Comparison of ENCODE assay signal across 19 cellular contexts in genomic region chr12:64999157-64999425, GRCh38.
DNase-seq lines count a peak whose midpoint lies in the region; ATAC-seq, FAIRE-seq and TF ChIP-seq lines count a peak whose summit lies in the region.
"Had no signal": no experiment of that assay in that cellular context is flagged by ENCODE, and none has a peak within 500 bp of the region (broad histone marks: within the 10 kb centered on the region; RNA-seq: fewer than 3 reads in every experiment).

No MANE protein-coding gene starts in this region.

- 0 out of 2 replicates have a peak overlapping the region, but pooled peaks have one; percentile 2 for H2AFZ ChIP-seq in H1 (ENCODE audit: low read length)
- no peak overlapping the region for H2AFZ ChIP-seq in trophoblast cell (ENCODE audit: insufficient read depth, low read length, poor library complexity)

- H3K23me2 ChIP-seq in H1 (ENCODE audit: low read depth, low read length) = no peaks in the 10 kb centered on the region

- no peak overlapping the region for H3K4me2 ChIP-seq in H1 (ENCODE audit: insufficient read depth in 1 of 2, low read depth in 2 of 2, low read length in 2 of 2)
- H3K4me2 ChIP-seq in trophoblast cell (ENCODE audit: low read length) = no peak overlapping the region

- H3K9me3 ChIP-seq in H1 (ENCODE audit: insufficient read depth in 2 of 2, low read depth in 1 of 2, low read length in 1 of 2) = peaks cover 7% of the 10 kb centered on the region in 2 experiments; a peak in 3 of 4 replicates
- H3K9me3 ChIP-seq in mesodermal cell (ENCODE audit: control insufficient read depth, low read length) = no peaks in the 10 kb centered on the region
- peaks cover 3% of the 10 kb centered on the region for H3K9me3 ChIP-seq in aorta (ENCODE audit: control insufficient read depth, low read length)
- no peaks in the 10 kb centered on the region for H3K9me3 ChIP-seq in suprapubic skin
- peaks cover 1% of the 10 kb centered on the region for H3K9me3 ChIP-seq in trophoblast cell (ENCODE audit: insufficient read depth, low read depth, low read length)

- no peak overlapping the region for H3K23ac ChIP-seq in H1 (ENCODE audit: insufficient read length)
- H3K23ac ChIP-seq in trophoblast cell (ENCODE audit: low read length) = no peak overlapping the region

- H2AK5ac ChIP-seq in H1 (ENCODE audit: low read depth, low read length) = no peak overlapping the region
- H2AK5ac ChIP-seq in trophoblast cell (ENCODE audit: low read length) = no peak overlapping the region

- no peaks in the 10 kb centered on the region for H3K36me3 ChIP-seq in H1 (ENCODE audit: control insufficient read depth in 2 of 4, insufficient read depth in 4 of 4, low read length in 3 of 4)
- H3K36me3 ChIP-seq in mesodermal cell (ENCODE audit: control insufficient read depth, insufficient read depth, low read length) = no peaks in the 10 kb centered on the region
- no peaks in the 10 kb centered on the region for H3K36me3 ChIP-seq in aorta (ENCODE audit: control insufficient read depth in 1 of 2, insufficient read depth in 2 of 2, low read length in 1 of 2)
- H3K36me3 ChIP-seq in suprapubic skin = no peaks in the 10 kb centered on the region
- H3K36me3 ChIP-seq in trophoblast cell (ENCODE audit: control insufficient read depth in 1 of 2, insufficient read depth in 2 of 2, low read length in 2 of 2) = no peaks in the 10 kb centered on the region

- CTCF ChIA-PET in H1 (lab: Charles Lee; ENCODE audit: partially characterized antibody) = interaction anchor here (1.1 to 1.3 kb wide), 2 partner anchors 8 to 197 kb away, joined by 3 read pairs; no protein-coding TSS in a partner anchor

- intact Hi-C loops in Right ventricle myocardium superior (cut with DNase I) = no loop called here
- intact Hi-C loops in cardiac septum (cut with DNase I) = no loop called here
- intact Hi-C loops in aorta (cut with DNase I) = no loop called here

- no peak overlapping the region for H2BK5ac ChIP-seq in H1 (ENCODE audit: low read depth, low read length)
- no peak overlapping the region for H2BK5ac ChIP-seq in trophoblast cell (ENCODE audit: low read depth, low read length, poor library complexity)

- H3K18ac ChIP-seq in H1 (ENCODE audit: extremely low read depth, low read length) (no peak overlapping the region), trophoblast cell (ENCODE audit: low read length) (no peak overlapping the region)

- H3K4me3 ChIP-seq in H1 (ENCODE audit: extremely low read depth in 1 of 4, insufficient read depth in 2 of 4, low read depth in 3 of 4, low read length in 4 of 4) = no peak overlapping the region
- H3K4me3 ChIP-seq in mesodermal cell (ENCODE audit: extremely low read depth, insufficient read depth, low read length, poor library complexity, severe bottlenecking) = no peak overlapping the region
- H3K4me3 ChIP-seq in aorta (ENCODE audit: low read length in 2 of 2) = no peak overlapping the region
- H3K4me3 ChIP-seq in suprapubic skin = no peak overlapping the region
- H3K4me3 ChIP-seq in trophoblast cell (ENCODE audit: low read depth, low read length) = no peak overlapping the region
- H3K4me3 ChIP-seq: GM12878 had no signal

- no peak overlapping the region for H2BK120ac ChIP-seq in H1 (replicated peaks; ENCODE audit: low read depth, low read length)
- H2BK120ac ChIP-seq in trophoblast cell (ENCODE audit: insufficient read depth, low read length, poor library complexity) = no peak overlapping the region

- in situ Hi-C loops in KBM-7 (cut with MboI; ENCODE audit: low pct_unique_long_range_greater_than_20kb, low sequenced_read_pairs) = no loop called here

- H3K4ac ChIP-seq in H1 (replicated peaks; ENCODE audit: insufficient read length, low read depth, low read length) (no peak overlapping the region), trophoblast cell (ENCODE audit: low read depth, low read length) (no peak overlapping the region)

- POLR2A ChIA-PET in H1 (lab: Charles Lee; ENCODE audit: partially characterized antibody) = no interaction called here

- H3K56ac ChIP-seq in H1 (replicated peaks; ENCODE audit: insufficient read length, low read depth, low read length) = no peak overlapping the region

- H3K27me3 ChIP-seq in H1 (replicated peaks in 1 of 4; ENCODE audit: control insufficient read depth in 3 of 4, extremely low read depth in 1 of 4, insufficient read depth in 3 of 4, low read length in 3 of 4) (no peaks in the 10 kb centered on the region), aorta (ENCODE audit: control insufficient read depth in 1 of 2, insufficient read depth in 2 of 2, low read length in 1 of 2) (no peaks in the 10 kb centered on the region), suprapubic skin (no peaks in the 10 kb centered on the region), trophoblast cell (ENCODE audit: insufficient read depth, low read length) (no peaks in the 10 kb centered on the region)

- no peak overlapping the region for H4K5ac ChIP-seq in H1 (ENCODE audit: insufficient read length, low read depth, low read length)

- no peaks in the 10 kb centered on the region for H3K79me1 ChIP-seq in H1 (ENCODE audit: low read depth, low read length)
- no peaks in the 10 kb centered on the region for H3K79me1 ChIP-seq in trophoblast cell (ENCODE audit: low read length)

- TF ChIP-seq POLR2A in H1 (IDR thresholded peaks at IDR 0.05; ENCODE audit: control extremely low read depth in 1 of 2, low read depth in 2 of 2, low read length in 2 of 2) (no peak), suprapubic skin (IDR thresholded peaks at IDR 0.05) (no peak)

- H3K9ac ChIP-seq in H1 (replicated peaks in 1 of 4; ENCODE audit: extremely low read depth in 1 of 4, low read depth in 3 of 4, low read length in 3 of 4) (no peak overlapping the region), trophoblast cell (ENCODE audit: low read length) (no peak overlapping the region)

- H2BK20ac ChIP-seq in H1 (ENCODE audit: low read length) = no peak overlapping the region

- TF ChIP-seq EP300 in H1 (IDR thresholded peaks at IDR 0.05; ENCODE audit: borderline replicate concordance in 1 of 2, low read depth in 2 of 2, low read length in 2 of 2) (no peak), suprapubic skin (IDR thresholded peaks at IDR 0.05) (no peak)

- ATAC-seq in Right ventricle myocardium superior (ENCODE audit: poor library complexity) (peak; percentile 36), aorta (ENCODE audit: low FRiP score) (peak; percentile 28)
- ATAC-seq: GM12878 had no signal

- H4K8ac ChIP-seq in H1 (ENCODE audit: extremely low read depth, insufficient read depth, low read length) (no peak overlapping the region), trophoblast cell (ENCODE audit: low read depth, low read length) (no peak overlapping the region)

- no peak overlapping the region for H3K14ac ChIP-seq in H1 (ENCODE audit: insufficient read length)
- H3K14ac ChIP-seq in trophoblast cell (ENCODE audit: low read length) = no peak overlapping the region

- no peak for TF ChIP-seq CTCF in H1 (IDR thresholded peaks at IDR 0.05; ENCODE audit: control extremely low read depth in 1 of 3, insufficient read depth in 1 of 3, low read depth in 1 of 3, low read length in 3 of 3)
- TF ChIP-seq CTCF in suprapubic skin (IDR thresholded peaks at IDR 0.05) = no peak

- H4K91ac ChIP-seq in H1 (replicated peaks; ENCODE audit: insufficient read length, low read length) (no peak overlapping the region), trophoblast cell (ENCODE audit: low read depth, low read length) (no peak overlapping the region)

- no peak overlapping the region for H2BK15ac ChIP-seq in H1 (ENCODE audit: low read length)

- no peaks in the 10 kb centered on the region for H3K79me2 ChIP-seq in H1 (ENCODE audit: control insufficient read depth in 1 of 2, insufficient read depth in 2 of 2, low read length in 2 of 2)
- H3K79me2 ChIP-seq in trophoblast cell (ENCODE audit: control insufficient read depth, insufficient read depth, low read length, poor library complexity) = no peaks in the 10 kb centered on the region

- H2BK12ac ChIP-seq in H1 (ENCODE audit: low read depth, low read length) (no peak overlapping the region), trophoblast cell (ENCODE audit: low read length) (no peak overlapping the region)

- no peak overlapping the region for H3K27ac ChIP-seq in H1 (ENCODE audit: low read depth, low read length)
- peak overlapping the region; percentile 23 for H3K27ac ChIP-seq in mesodermal cell (ENCODE audit: low read depth, low read length, severe bottlenecking)
- H3K27ac ChIP-seq in aorta (ENCODE audit: low read depth in 1 of 2, low read length in 2 of 2) = no peak overlapping the region
- H3K27ac ChIP-seq in suprapubic skin = no peak overlapping the region
- no peak overlapping the region for H3K27ac ChIP-seq in trophoblast cell (ENCODE audit: low read depth, low read length)

- WGBS in H1 (ENCODE audit: extremely low coverage in 1 of 2, insufficient coverage in 1 of 2, insufficient read length in 1 of 2, insufficient replicate concordance in 2 of 2, low coverage in 1 of 2, low lambda C conversion rate in 2 of 2, missing lambda C conversion rate in 1 of 2), 2 experiments = 62% methylated on average over 1 of the region's 1 CpG; no CpG with 5 or more reads in 1 of the 2 experiments
- WGBS in mesodermal cell (ENCODE audit: insufficient coverage in 2 of 2), 2 experiments = no CpG with 5 or more reads among the region's 1 CpG
- 7 to 15% methylated on average over 1 of the region's 1 CpG for WGBS in aorta, 2 donors
- 47% methylated on average over 1 of the region's 1 CpG for WGBS in suprapubic skin
- WGBS in trophoblast cell (ENCODE audit: extremely low coverage, insufficient coverage, insufficient read length) = no CpG with 5 or more reads among the region's 1 CpG

- FAIRE-seq in H1 (lab: Jason Lieb, UNC) = no peak
- FAIRE-seq: GM12878 had no signal

- DNase-seq in Right ventricle myocardium superior (no peak), cardiac septum (ENCODE audit: low spot score) (no peak), H1 (ENCODE audit: low read depth in 1 of 2, low spot score in 2 of 2) (no peak), aorta (no peak), KBM-7 (no peak), suprapubic skin (ENCODE audit: low spot score in 2 of 2) (no peak), trophoblast cell (no peak)
- DNase-seq: CD4-positive, alpha-beta T cell; GF-D8; GOT3; NCI-H1092 treated with DMSO at 0.1 percent for 48 hours; NCI-H146; NCI-H2081 treated with DMSO at 0.1 percent for 48 hours; NCI-H510A; NCI-H748 treated with DMSO at 0.1 percent for 48 hours; NK-92 treated with Interleukin-12 subunit alpha and Interleukin-12 subunit beta, amount 100 ng/mL, for 24 hours; OCI-M1 had no signal

- no peak overlapping the region for H4K12ac ChIP-seq in trophoblast cell (ENCODE audit: low read depth, low read length)

- H3K4me1 ChIP-seq in H1 (replicated peaks in 1 of 4; ENCODE audit: control insufficient read depth in 3 of 4, insufficient read depth in 4 of 4, low read length in 3 of 4) (peaks cover 0 to 6% (median 4%) of the 10 kb centered on the region in 4 experiments; a peak in 4 of 7 replicates), mesodermal cell (ENCODE audit: control insufficient read depth, insufficient read depth, low read length, poor library complexity, severe bottlenecking) (no peaks in the 10 kb centered on the region), aorta (ENCODE audit: control insufficient read depth in 1 of 2, insufficient read depth in 2 of 2, low read length in 2 of 2) (no peaks in the 10 kb centered on the region), suprapubic skin (peaks cover 5% of the 10 kb centered on the region), trophoblast cell (ENCODE audit: control insufficient read depth in 1 of 2, insufficient read depth in 2 of 2, low read length in 2 of 2) (no peaks in the 10 kb centered on the region)

- no peak for TF ChIP-seq RAD21 in H1 (IDR thresholded peaks at IDR 0.05 in 1 of 2, conservative IDR thresholded peaks at IDR 0.05 in 1 of 2; ENCODE audit: low read depth in 2 of 2, low read length in 2 of 2)

- H4K20me1 ChIP-seq in H1 (replicated peaks in 1 of 2; ENCODE audit: control insufficient read depth in 1 of 2, insufficient read depth in 2 of 2, low read length in 2 of 2) = no peaks in the 10 kb centered on the region
